ENCODE assay signal across 19 cellular contexts in genomic region chr16:89005201-89006035, GRCh38. TPM values are rescaled to one million over a fixed set of nuclear protein-coding genes. Genes with fewer than 3 reads are reported as not detected.
"Had no signal": no experiment of that assay in that cellular context is flagged by ENCODE, and none has a peak within 500 bp of the region (broad histone marks: within the 10 kb centered on the region; RNA-seq: fewer than 3 reads in every experiment).

No MANE protein-coding gene starts in this region.

- DNase-seq: activated CD4-positive, alpha-beta T cell treated with anti-CD3 and anti-CD28 coated beads, Interleukin-2, amount 10 ng/mL, durations not matched to agents 7 days and 5 days; activated CD8-positive, alpha-beta T cell treated with anti-CD3 and anti-CD28 coated beads, Interleukin-2, amount 10 ng/mL, durations not matched to agents 7 days and 5 days; activated naive CD4-positive, alpha-beta T cell treated with anti-CD3 and anti-CD28 coated beads, Interleukin-2, amount 10 ng/mL, durations not matched to agents 7 days and 5 days; activated naive CD8-positive, alpha-beta T cell treated with anti-CD3 and anti-CD28 coated beads, Interleukin-2, amount 50 U/mL, for 24 hours; activated T-cell treated with anti-CD3 and anti-CD28 coated beads, Interleukin-2, amount 50 U/mL, for 24 hours; cerebellar nuclear complex; effector CD8-positive, alpha-beta T cell; stimulated activated CD4-positive, alpha-beta T cell treated with anti-CD3 and anti-CD28 coated beads, Interleukin-4, amount 100 ng/mL, for 4 hours; stimulated activated naive CD4-positive, alpha-beta T cell had no signal

- H2AFZ ChIP-seq: neural progenitor cell had no signal

- H3K27me3 ChIP-seq: ascending aorta had no signal

- FAIRE-seq: endothelial cell of umbilical vein, pancreas had no signal

- H3K4me1 ChIP-seq: ascending aorta, gastroesophageal sphincter, pancreas, sigmoid colon had no signal

- ATAC-seq: activated CD4-positive, CD25-positive, alpha-beta regulatory T cell treated with anti-CD3 and anti-CD28 coated beads, Interleukin-2, amount 50 U/mL, for 24 hours; activated CD8-positive, alpha-beta T cell treated with anti-CD3 and anti-CD28 coated beads, Interleukin-2, amount 10 ng/mL, durations not matched to agents 7 days and 5 days; activated naive CD8-positive, alpha-beta T cell treated with anti-CD3 and anti-CD28 coated beads, Interleukin-2, amount 50 U/mL, for 24 hours; gastroesophageal sphincter; pancreas had no signal

- H3K9ac ChIP-seq: neural progenitor cell had no signal

- H3K36me3 ChIP-seq: ascending aorta, esophagus muscularis mucosa, gastroesophageal sphincter, heart left ventricle, neural progenitor cell, pancreas, sigmoid colon had no signal

- H3K4me2 ChIP-seq: neural progenitor cell had no signal

- H3K4me3 ChIP-seq: ascending aorta, esophagus muscularis mucosa, gastroesophageal sphincter, heart left ventricle, neural progenitor cell, pancreas, sigmoid colon had no signal

- H3K27ac ChIP-seq: ascending aorta, esophagus muscularis mucosa, gastroesophageal sphincter, heart left ventricle, neural progenitor cell, pancreas, sigmoid colon had no signal

- H3K9me3 ChIP-seq: pancreas had no signal

RNA-seq across cellular contexts. Expression of gene CBFA2T3, which starts 28.4 kb away (rescaled TPM):
- total RNA-seq: activated CD4-positive, alpha-beta T cell treated with anti-CD3 and anti-CD28 coated beads, Interleukin-2, amount 10 ng/mL, durations not matched to agents 7 days and 5 days; activated CD8-positive, alpha-beta T cell treated with anti-CD3 and anti-CD28 coated beads, Interleukin-2, amount 10 ng/mL, durations not matched to agents 7 days and 5 days; endothelial cell of umbilical vein; lung microvascular endothelial cell had no signal
- polyA plus RNA-seq: endothelial cell of umbilical vein had no signal
